20 cellular contexts compared by ENCODE assay signal in genomic region chrX:112913807-112914206, GRCh38.
DNase-seq lines count a peak whose midpoint lies in the region; ATAC-seq and TF ChIP-seq lines count a peak whose summit lies in the region.
"Had no signal": no experiment of that assay in that cellular context is flagged by ENCODE, and none has a peak within 500 bp of the region (broad histone marks: within the 10 kb centered on the region; RNA-seq: fewer than 3 reads in every experiment).

No MANE protein-coding gene starts in this region.

- no peaks in the 10 kb centered on the region for H3K23me2 ChIP-seq in H9 (ENCODE audit: insufficient read length, low read depth, low read length, poor library complexity, severe bottlenecking)

- H3K4me3 Mint-ChIP-seq in H9 (no peak overlapping the region), endodermal cell (no peak overlapping the region), neural progenitor cell (no peak overlapping the region)

- H3K27ac Mint-ChIP-seq in H9: 0 out of 7 replicates have a peak overlapping the region, but pooled peaks of 1 of the 3 experiments have one; percentile 22
- H3K27ac Mint-ChIP-seq in endodermal cell: no peak overlapping the region
- no peak overlapping the region for H3K27ac Mint-ChIP-seq in neural progenitor cell

- peak; percentile 7 for DNase-seq in DMS53 (lab: John Stamatoyannopoulos, UW)
- no peak for DNase-seq in DMS53 treated with DMSO at 0.1 percent for 48 hours (lab: John Stamatoyannopoulos, UW; ENCODE audit: unreplicated experiment)
- DNase-seq in H9: no peak
- no peak for DNase-seq in endodermal cell
- DNase-seq in neural progenitor cell (ENCODE audit: low spot score): no peak
- no peak for DNase-seq in NCI-H524 treated with DMSO at 0.1 percent for 48 hours (lab: John Stamatoyannopoulos, UW)
- no peak for DNase-seq in cerebellar cortex (ENCODE audit: low spot score)
- DNase-seq: 8988T, C1 segment of cervical spinal cord, Caco-2, DMS79 treated with DMSO at 0.1 percent for 48 hours, KG1, MM.1S, NCI-H1417, NCI-H2029, OCI-M1 had no signal

- no peak overlapping the region for H2BK12ac ChIP-seq in H9 (ENCODE audit: insufficient read length, low read depth, low read length)

- H3K36me3 ChIP-seq in endodermal cell (ENCODE audit: control insufficient read depth, insufficient read depth, low read length) (no peaks in the 10 kb centered on the region), neural progenitor cell (no peaks in the 10 kb centered on the region)
- H3K36me3 ChIP-seq: SJSA1 had no signal

- no peaks in the 10 kb centered on the region for H3K27me3 ChIP-seq in H9 (ENCODE audit: insufficient read depth, low read length)
- H3K27me3 ChIP-seq in endodermal cell (ENCODE audit: control insufficient read depth, insufficient read depth, low read length, poor library complexity, severe bottlenecking): no peaks in the 10 kb centered on the region
- no peaks in the 10 kb centered on the region for H3K27me3 ChIP-seq in neural progenitor cell
- H3K27me3 ChIP-seq: SJSA1 had no signal

- no peak overlapping the region for H2BK5ac ChIP-seq in H9 (ENCODE audit: insufficient read length, low read length)

- H3T11ph ChIP-seq in H9 (ENCODE audit: low read length): no peak overlapping the region

- H3K4me1 ChIP-seq in H9 (ENCODE audit: insufficient read depth, low read length) (no peaks in the 10 kb centered on the region), endodermal cell (ENCODE audit: control insufficient read depth, insufficient read depth, low read length) (no peaks in the 10 kb centered on the region), neural progenitor cell (no peaks in the 10 kb centered on the region)
- H3K4me1 ChIP-seq: Caco-2, SJSA1 had no signal

- H3K4me2 ChIP-seq in H9 (ENCODE audit: insufficient read depth, insufficient read length, low read length) (no peak overlapping the region), neural progenitor cell (no peak overlapping the region)

- no peak for ATAC-seq in GM21825 (IDR thresholded peaks at IDR 0.05; ENCODE audit: unreplicated experiment)

- no peak overlapping the region for H3K4me3 ChIP-seq in endodermal cell (ENCODE audit: low read length)
- H3K4me3 ChIP-seq in neural progenitor cell: no peak overlapping the region
- H3K4me3 ChIP-seq: SJSA1 had no signal

- H2BK120ac ChIP-seq in H9 (ENCODE audit: low read depth, low read length, poor library complexity, severe bottlenecking): no peak overlapping the region

- H3K27ac ChIP-seq in H9 (ENCODE audit: insufficient read length, low read depth, low read length) (no peak overlapping the region), endodermal cell (ENCODE audit: low read depth, low read length) (no peak overlapping the region), neural progenitor cell (no peak overlapping the region)
- H3K27ac ChIP-seq: HL-60, RWPE1, SJSA1 had no signal

- H3K9me3 ChIP-seq in H9 (ENCODE audit: control insufficient read depth, low read depth, low read length) (no peaks in the 10 kb centered on the region), endodermal cell (ENCODE audit: control insufficient read depth, low read length) (no peaks in the 10 kb centered on the region), neural progenitor cell (ENCODE audit: low read depth) (no peaks in the 10 kb centered on the region)
- H3K9me3 ChIP-seq: Caco-2, SJSA1 had no signal

- no peak overlapping the region for H3K56ac ChIP-seq in H9 (ENCODE audit: insufficient read length, low read depth, low read length)

- no peak overlapping the region for H3K23ac ChIP-seq in H9 (ENCODE audit: insufficient read length, low read depth, low read length)

- H3F3A ChIP-seq in neural progenitor cell (ENCODE audit: low read depth): no peaks in the 10 kb centered on the region

- H4K91ac ChIP-seq in H9 (ENCODE audit: insufficient read length, low read depth, low read length): no peak overlapping the region

- H4K20me1 ChIP-seq in H9 (ENCODE audit: control insufficient read depth, insufficient read depth, insufficient read length): no peaks in the 10 kb centered on the region
- H4K20me1 ChIP-seq in neural progenitor cell (ENCODE audit: low read depth): no peaks in the 10 kb centered on the region

- H3K9me3 Mint-ChIP-seq in H9 (peaks cover 3 to 4% of the 10 kb centered on the region in 2 experiments; a peak in 2 of 5 replicates), endodermal cell (no peaks in the 10 kb centered on the region), neural progenitor cell (no peaks in the 10 kb centered on the region)

- H3K4me1 Mint-ChIP-seq in H9: peaks cover 0 to 5% of the 10 kb centered on the region in 2 experiments; a peak in 1 of 4 replicates
- no peaks in the 10 kb centered on the region for H3K4me1 Mint-ChIP-seq in endodermal cell
- no peaks in the 10 kb centered on the region for H3K4me1 Mint-ChIP-seq in neural progenitor cell

- H4K8ac ChIP-seq in H9 (replicated peaks; ENCODE audit: insufficient read length, low read depth, low read length): no peak overlapping the region

- H3K27me3 Mint-ChIP-seq in H9 (ENCODE audit: low read depth) (no peaks in the 10 kb centered on the region), endodermal cell (ENCODE audit: insufficient read depth) (no peaks in the 10 kb centered on the region), neural progenitor cell (ENCODE audit: insufficient read depth, low read depth) (no peaks in the 10 kb centered on the region)

- H3K79me1 ChIP-seq in H9 (ENCODE audit: insufficient read depth, low read depth, low read length, poor library complexity, severe bottlenecking): no peaks in the 10 kb centered on the region

- H3K4ac ChIP-seq in H9 (ENCODE audit: low read depth, low read length): no peak overlapping the region

- no peak overlapping the region for H2BK15ac ChIP-seq in H9 (ENCODE audit: low read depth, low read length)

- no peak overlapping the region for H3K18ac ChIP-seq in H9 (ENCODE audit: insufficient read length, low read depth, low read length)

- no peak overlapping the region for H2BK20ac ChIP-seq in H9 (ENCODE audit: low read depth, low read length, poor library complexity, severe bottlenecking)

- peak; percentile 59 for TF ChIP-seq CTCF in H9 (conservative IDR thresholded peaks at IDR 0.05)
- TF ChIP-seq CTCF in endodermal cell (conservative IDR thresholded peaks at IDR 0.05): peak; percentile 66
- peak; percentile 32 for TF ChIP-seq CTCF in neural progenitor cell (IDR thresholded peaks at IDR 0.05)

- H2AFZ ChIP-seq in H9 (ENCODE audit: low read length): no peak overlapping the region
- H2AFZ ChIP-seq in neural progenitor cell (replicated peaks): no peak overlapping the region

- H4K5ac ChIP-seq in H9 (ENCODE audit: insufficient read length, low read depth, low read length): no peak overlapping the region

- H3K79me2 ChIP-seq in H9 (ENCODE audit: insufficient read depth, low read length) (no peaks in the 10 kb centered on the region), neural progenitor cell (ENCODE audit: low read depth) (no peaks in the 10 kb centered on the region)

- H3K9ac ChIP-seq in H9 (ENCODE audit: extremely low read depth, insufficient read length, low read length): no peak overlapping the region
- H3K9ac ChIP-seq in endodermal cell (ENCODE audit: extremely low read depth, low read length, poor library complexity, severe bottlenecking): no peak overlapping the region
- H3K9ac ChIP-seq in neural progenitor cell: no peak overlapping the region

- no peak overlapping the region for H3K14ac ChIP-seq in H9 (ENCODE audit: insufficient read depth, low read length)

- H3K36me3 Mint-ChIP-seq in H9 (ENCODE audit: insufficient read depth in 1 of 3, low read depth in 3 of 3) (no peaks in the 10 kb centered on the region; a peak in 1 of 7 replicates), endodermal cell (ENCODE audit: low read depth) (no peaks in the 10 kb centered on the region), neural progenitor cell (no peaks in the 10 kb centered on the region)

- H2AK5ac ChIP-seq in H9 (ENCODE audit: insufficient read length, low read length): no peak overlapping the region
